17 cellular contexts compared by ENCODE assay signal in the genomic region with DNA sequence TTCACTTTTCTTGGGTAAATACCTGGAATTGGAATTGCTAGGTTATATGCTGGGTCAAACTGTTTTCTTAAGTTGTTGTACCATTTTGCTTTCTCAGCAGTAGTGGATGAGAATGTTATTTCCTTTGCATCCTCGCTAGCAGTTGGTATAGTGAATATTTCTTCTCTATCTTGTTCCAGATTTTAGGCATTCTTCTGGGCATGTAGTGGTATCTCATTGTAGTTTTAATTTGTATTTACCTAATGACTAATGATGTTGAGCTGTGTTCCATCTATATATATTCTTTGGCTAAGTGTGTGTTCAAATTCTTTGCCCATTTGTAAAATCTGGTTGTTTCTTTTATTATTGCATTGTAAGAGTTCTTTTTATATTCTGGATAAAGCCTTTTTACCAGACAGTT.
DNase-seq lines count a peak whose midpoint lies in the region; ATAC-seq and TF ChIP-seq lines count a peak whose summit lies in the region.
"Had no signal": no experiment of that assay in that cellular context is flagged by ENCODE, and none has a peak within 500 bp of the region (broad histone marks: within the 10 kb centered on the region; RNA-seq: fewer than 3 reads in every experiment).

No MANE protein-coding gene starts in this region.

- H3K9me3 ChIP-seq in mammary epithelial cell (replicated peaks; ENCODE audit: insufficient read depth, low read length) (no peaks in the 10 kb centered on the region), adipocyte (ENCODE audit: control insufficient read depth, low read length) (peaks cover 12% of the 10 kb centered on the region)
- H3K9me3 ChIP-seq: BE2C, HAP-1 had no signal

- POLR2A ChIA-PET in MCF 10A (lab: Yijun Ruan, JAX), result no interaction called here

- dilution Hi-C loops in mammary epithelial cell (cut with HindIII; ENCODE audit: low sequenced_read_pairs), result no loop called here

- H3K4me3 Mint-ChIP-seq in MCF 10A (ENCODE audit: unreplicated experiment), result no peak overlapping the region
- H3K4me3 Mint-ChIP-seq: CD4-positive, alpha-beta memory T cell had no signal

- no peak overlapping the region for H3K4me2 ChIP-seq in mammary epithelial cell (ENCODE audit: insufficient read depth, low read depth, low read length)

- H3K79me2 ChIP-seq in mammary epithelial cell (ENCODE audit: insufficient read depth, low read length), result no peaks in the 10 kb centered on the region

- no peak overlapping the region for H2AFZ ChIP-seq in mammary epithelial cell (ENCODE audit: low read depth, low read length)

- H3K4me1 ChIP-seq in mammary epithelial cell (ENCODE audit: insufficient read depth, low read length) (no peaks in the 10 kb centered on the region), adipocyte (ENCODE audit: control insufficient read depth, insufficient read depth, low read length) (no peaks in the 10 kb centered on the region)
- H3K4me1 ChIP-seq: BE2C, HAP-1 had no signal

- H3K36me3 ChIP-seq in mammary epithelial cell (ENCODE audit: insufficient read depth, low read length), result no peaks in the 10 kb centered on the region
- no peaks in the 10 kb centered on the region for H3K36me3 ChIP-seq in adipocyte (ENCODE audit: control insufficient read depth, insufficient read depth, low read length, severe bottlenecking)
- H3K36me3 ChIP-seq: BE2C, HAP-1 had no signal

- H3K36me3 Mint-ChIP-seq in MCF 10A (ENCODE audit: insufficient read depth, unreplicated experiment), result no peaks in the 10 kb centered on the region
- H3K36me3 Mint-ChIP-seq: CD4-positive, alpha-beta memory T cell had no signal

- CTCF ChIA-PET in MCF 10A (lab: Yijun Ruan, JAX), result interaction anchor here (0.5 to 0.8 kb wide), 2 partner anchors 121 to 150 kb away, joined by 3 read pairs; no protein-coding TSS in a partner anchor
- CTCF ChIA-PET in mammary epithelial cell (lab: Charles Lee; ENCODE audit: low non-redundant PET), result no interaction called here

- H3K27me3 Mint-ChIP-seq in MCF 10A (ENCODE audit: insufficient read depth, unreplicated experiment), result no peaks in the 10 kb centered on the region

- H3K9ac ChIP-seq in mammary epithelial cell (ENCODE audit: insufficient read depth, low read length) (no peak overlapping the region), adipocyte (ENCODE audit: low read length) (no peak overlapping the region)

- H3K27me3 ChIP-seq in mammary epithelial cell (ENCODE audit: insufficient read depth, low read length) (no peaks in the 10 kb centered on the region), adipocyte (replicated peaks; ENCODE audit: control insufficient read depth, insufficient read depth, low read length) (no peaks in the 10 kb centered on the region)
- H3K27me3 ChIP-seq: BE2C had no signal

- no peaks in the 10 kb centered on the region for H4K20me1 ChIP-seq in mammary epithelial cell (ENCODE audit: insufficient read depth, low read length)

- H3K27ac Mint-ChIP-seq in MCF 10A (ENCODE audit: low read depth, unreplicated experiment), result no peak overlapping the region
- H3K27ac Mint-ChIP-seq: CD4-positive, alpha-beta memory T cell had no signal

- intact Hi-C loops in MCF 10A (cut with micrococcal nuclease) (no loop called here), mammary epithelial cell (cut with micrococcal nuclease) (no loop called here), left ventricle myocardium superior (cut with micrococcal nuclease) (no loop called here), head of caudate nucleus (cut with DNase I) (no loop called here), posterior vena cava (cut with DNase I) (no loop called here)

- H3K4me1 Mint-ChIP-seq in MCF 10A (ENCODE audit: insufficient read depth, unreplicated experiment), result no peaks in the 10 kb centered on the region
- H3K4me1 Mint-ChIP-seq: CD4-positive, alpha-beta memory T cell had no signal

- H3K9me3 Mint-ChIP-seq in MCF 10A (ENCODE audit: unreplicated experiment), result no peaks in the 10 kb centered on the region

- TF ChIP-seq CTCF in MCF 10A (IDR thresholded peaks at IDR 0.05; ENCODE audit: unreplicated experiment), result no peak
- no peak for TF ChIP-seq CTCF in mammary epithelial cell (conservative IDR thresholded peaks at IDR 0.05 in 1 of 2, IDR thresholded peaks at IDR 0.05 in 1 of 2; ENCODE audit: extremely low read depth in 1 of 2, insufficient read depth in 1 of 2, low read depth in 1 of 2, low read length in 2 of 2)

- H3K4me3 ChIP-seq in mammary epithelial cell (replicated peaks in 1 of 3; ENCODE audit: insufficient read depth in 1 of 3, low read depth in 2 of 3, low read length in 3 of 3) (no peak overlapping the region), adipocyte (ENCODE audit: low read length) (no peak overlapping the region)
- H3K4me3 ChIP-seq: HAP-1, K562 had no signal

- no peak overlapping the region for H3K27ac ChIP-seq in mammary epithelial cell (ENCODE audit: insufficient read depth, low read depth, low read length)
- H3K27ac ChIP-seq: 22Rv1, C4-2B, HL-60 had no signal

- no TSS peak for BruUV-seq in MCF 10A (replicated peaks; lab: Mats Ljungman, UMichigan)
- BruUV-seq in mammary epithelial cell (replicated peaks; lab: Mats Ljungman, UMichigan), result no TSS peak

- ATAC-seq in left ventricle myocardium superior, result no peak
- ATAC-seq: K562 had no signal

- DNase-seq in MCF 10A (ENCODE audit: unreplicated experiment) (peak; percentile 26), mammary epithelial cell (no peak), adipocyte (ENCODE audit: low read depth) (peak; percentile 12), fibroblast of peridontal ligament (ENCODE audit: extremely low read depth) (peak; percentile 5), left ventricle myocardium superior (no peak), head of caudate nucleus (no peak), posterior vena cava (ENCODE audit: low spot score) (no peak), superior temporal gyrus (ENCODE audit: extremely low spot score) (no peak)
- DNase-seq: BE2C; CD4-positive, alpha-beta memory T cell; DMS79; EL had no signal

- in situ Hi-C loops in mammary epithelial cell (cut with MboI; ENCODE audit: low sequenced_read_pairs in 2 of 2), result no loop called here

- 77% methylated on average over 1 of the region's 1 CpG for WGBS in mammary epithelial cell (ENCODE audit: low coverage, missing lambda C conversion rate)

Comparison
In these comparisons a context has a peak if more than half of its experiments do, and no peak if none do; other contexts are left out.
1. DNase-seq: peak in MCF 10A (single experiment), adipocyte (single experiment) and fibroblast of peridontal ligament (single experiment); none in mammary epithelial cell (single experiment), left ventricle myocardium superior (single experiment), head of caudate nucleus (0 of 42), posterior vena cava (single experiment) and superior temporal gyrus (single experiment).